In the genomic region with DNA sequence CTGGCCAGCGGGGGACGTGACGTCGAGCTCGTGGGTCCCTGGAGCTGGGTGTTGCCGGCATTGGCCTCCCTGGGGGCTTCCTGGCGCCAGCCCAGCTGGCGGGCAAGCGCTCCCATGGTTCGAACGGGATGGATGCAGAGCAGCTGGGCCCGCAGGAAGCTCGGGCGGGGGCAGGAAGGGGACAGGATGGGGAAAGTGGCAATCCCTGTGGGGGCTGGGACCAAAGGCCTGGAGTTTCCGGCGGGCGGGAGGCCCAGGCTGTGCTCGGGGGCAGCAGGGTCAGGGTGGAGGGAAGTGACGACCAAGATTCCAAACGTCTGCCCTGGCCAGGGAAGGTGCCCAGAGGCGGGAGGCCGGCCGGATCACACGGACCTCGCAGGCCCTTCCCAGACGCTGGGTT, we compare ENCODE assay signal across 1 cellular context.
TF ChIP-seq lines count a peak whose summit lies in the region.

No MANE protein-coding gene starts in this region.

TF ChIP-seq in WTC11, 78 proteins besides CTCF, POLR2A, EP300 and RAD21:
- TF ChIP-seq ATF6 (CRISPR knock-in tag; IDR thresholded peaks at IDR 0.05) (no peak), KAT7 (CRISPR knock-in tag; IDR thresholded peaks at IDR 0.05; ENCODE audit: borderline replicate concordance) (no peak), ZNF138 (CRISPR knock-in tag; conservative IDR thresholded peaks at IDR 0.05) (no peak), NR1H2 (CRISPR knock-in tag; IDR thresholded peaks at IDR 0.05) (no peak), OVOL2 (CRISPR knock-in tag; IDR thresholded peaks at IDR 0.05; ENCODE audit: borderline replicate concordance) (no peak), TP53 (CRISPR knock-in tag; IDR thresholded peaks at IDR 0.05) (no peak)
- TF ChIP-seq, protein P1, sequence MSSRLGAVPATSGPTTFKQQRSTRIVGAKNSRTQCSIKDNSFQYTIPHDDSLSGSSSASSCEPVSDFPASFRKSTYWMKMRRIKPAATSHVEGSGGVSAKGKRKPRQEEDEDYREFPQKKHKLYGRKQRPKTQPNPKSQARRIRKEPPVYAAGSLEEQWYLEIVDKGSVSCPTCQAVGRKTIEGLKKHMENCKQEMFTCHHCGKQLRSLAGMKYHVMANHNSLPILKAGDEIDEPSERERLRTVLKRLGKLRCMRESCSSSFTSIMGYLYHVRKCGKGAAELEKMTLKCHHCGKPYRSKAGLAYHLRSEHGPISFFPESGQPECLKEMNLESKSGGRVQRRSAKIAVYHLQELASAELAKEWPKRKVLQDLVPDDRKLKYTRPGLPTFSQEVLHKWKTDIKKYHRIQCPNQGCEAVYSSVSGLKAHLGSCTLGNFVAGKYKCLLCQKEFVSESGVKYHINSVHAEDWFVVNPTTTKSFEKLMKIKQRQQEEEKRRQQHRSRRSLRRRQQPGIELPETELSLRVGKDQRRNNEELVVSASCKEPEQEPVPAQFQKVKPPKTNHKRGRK (CRISPR knock-in tag; IDR thresholded peaks at IDR 0.05; ENCODE audit: borderline replicate concordance), result no peak
